ENCODE assay signal across 8 cellular contexts in genomic region chr1:30757196-30757949, GRCh38. TPM values are rescaled to one million over a fixed set of nuclear protein-coding genes. Genes with fewer than 3 reads are reported as not detected.
DNase-seq lines count a peak whose midpoint lies in the region; ATAC-seq and TF ChIP-seq lines count a peak whose summit lies in the region.

Gene LAPTM5, minus strand, starts transcription at chr1:30757774. Its CDS starts 29 bp downstream, at chr1:30757745.

- H3K4me1 Mint-ChIP-seq in activated B cell treated with CpG ODN at 0.5 μM for 24 hours = peaks cover 89% of the 10 kb centered on the region

- POLR2A ChIA-PET in activated B cell treated with CpG ODN at 0.5 μM for 24 hours (lab: Charles Lee) = interaction anchor here (0.6 to 25.3 kb wide), 13 partner anchors 9 to 1332 kb away, joined by 3 to 662 read pairs (median 10); partner anchors contain the start of gene MATN1

- H3K36me3 Mint-ChIP-seq in activated B cell treated with CpG ODN at 0.5 μM for 24 hours (ENCODE audit: low read depth) = peaks cover 42% of the 10 kb centered on the region

- DNase-seq in HUDEP-2 (lab: John Stamatoyannopoulos, UW; ENCODE audit: unreplicated experiment in 76 of 76) (peak in 47 of 76 experiments; percentile 8 to 66 (median 39)), activated B cell treated with CpG ODN at 0.5 μM for 24 hours (peak; percentile 64), dermis blood vessel endothelial cell (peak; percentile 59), uterus (peak in 1 of 2 donors; percentile 26), HuH-7 (ENCODE audit: low spot score) (no peak), NCI-H1105 treated with DMSO at 0.1 percent for 48 hours (lab: John Stamatoyannopoulos, UW) (no peak)

- H3K4me3 ChIP-seq in muscle layer of duodenum (ENCODE audit: low read depth in 1 of 2, low read length in 2 of 2) (peak within 1 kb of the TSS; percentile 54 to 67), uterus (no peak within 1 kb of the TSS)

- H3K4me3 Mint-ChIP-seq in activated B cell treated with CpG ODN at 0.5 μM for 24 hours = peak within 1 kb of the TSS; percentile 99

- ATAC-seq in activated B cell treated with CpG ODN at 0.5 μM for 24 hours (ENCODE audit: low read depth) (peak; percentile 16), GM18858 (IDR thresholded peaks at IDR 0.05; ENCODE audit: unreplicated experiment) (no peak)

- CTCF ChIA-PET in activated B cell treated with CpG ODN at 0.5 μM for 24 hours (lab: Charles Lee) = interaction anchor here (0.8 to 2.6 kb wide), 7 partner anchors 8 to 38 kb away, joined by 3 to 31 read pairs (median 5); no protein-coding TSS in a partner anchor

- H3K4me1 ChIP-seq in muscle layer of duodenum (ENCODE audit: control insufficient read depth in 1 of 2, insufficient read depth in 2 of 2, low read length in 2 of 2) (peaks cover 0 to 8% of the 10 kb centered on the region in 2 donors), uterus (no peaks in the 10 kb centered on the region)

- peak within 1 kb of the TSS; percentile 83 for H3K27ac ChIP-seq in muscle layer of duodenum (ENCODE audit: low read length)
- peak within 1 kb of the TSS; percentile 17 to 48 for H3K27ac ChIP-seq in uterus

- H3K27me3 Mint-ChIP-seq in activated B cell treated with CpG ODN at 0.5 μM for 24 hours = no peaks in the 10 kb centered on the region

- TF ChIP-seq CTCF in activated B cell treated with CpG ODN at 0.5 μM for 24 hours (IDR thresholded peaks at IDR 0.05) = no peak
- no peak for TF ChIP-seq CTCF in uterus (IDR thresholded peaks at IDR 0.05)

- no peak for TF ChIP-seq POLR2A in uterus (IDR thresholded peaks at IDR 0.05)

- H3K9me3 ChIP-seq in muscle layer of duodenum (ENCODE audit: control insufficient read depth in 1 of 2, low read length in 2 of 2) (no peaks in the 10 kb centered on the region), uterus (no peaks in the 10 kb centered on the region)

- peak within 1 kb of the TSS; percentile 96 for H3K27ac Mint-ChIP-seq in activated B cell treated with CpG ODN at 0.5 μM for 24 hours

- H3K36me3 ChIP-seq in muscle layer of duodenum (ENCODE audit: control insufficient read depth in 1 of 2, insufficient read depth in 2 of 2, low read length in 2 of 2) = no peaks in the 10 kb centered on the region
- no peaks in the 10 kb centered on the region for H3K36me3 ChIP-seq in uterus

- H3K9me3 Mint-ChIP-seq in activated B cell treated with CpG ODN at 0.5 μM for 24 hours = no peaks in the 10 kb centered on the region

- H3K27me3 ChIP-seq in muscle layer of duodenum (ENCODE audit: low read depth, low read length) (no peaks in the 10 kb centered on the region), uterus (no peaks in the 10 kb centered on the region)

- intact Hi-C loops in activated B cell treated with CpG ODN at 0.5 μM for 24 hours (cut with micrococcal nuclease) (no loop called here), uterus (cut with DNase I; ENCODE audit: low total_unique reads) (no loop called here)

RNA-seq across cellular contexts. Expression of gene LAPTM5, which starts in this region (rescaled TPM):
- total RNA-seq in activated B cell treated with CpG ODN at 0.5 μM for 24 hours (726 and 766 TPM in 2 replicates), dermis blood vessel endothelial cell (23.1 and 39.9 TPM in 2 replicates), uterus (10 to 100 TPM in 3 of 4 donors, 1 to 10 TPM in 1; 6.1 to 76.8 (median 15.8) TPM)

Comparison
In these comparisons a context has a peak if more than half of its experiments do, and no peak if none do; other contexts are left out.
1. DNase-seq: peak in HUDEP-2 (47 of 76), activated B cell treated with CpG ODN at 0.5 μM for 24 hours (single experiment) and dermis blood vessel endothelial cell (single experiment); none in HuH-7 (single experiment) and NCI-H1105 treated with DMSO at 0.1 percent for 48 hours (single experiment).
2. H3K4me3 ChIP-seq: peak in muscle layer of duodenum (2 of 2); none in uterus (0 of 2).